8 cellular contexts compared by ENCODE assay signal in genomic region chr7:33243319-33243881, GRCh38.
DNase-seq lines count a peak whose midpoint lies in the region; ATAC-seq and TF ChIP-seq lines count a peak whose summit lies in the region.

No MANE protein-coding gene starts in this region.

- H3K4me1 ChIP-seq in cardiac muscle cell (ENCODE audit: low read depth) (no peaks in the 10 kb centered on the region), tibial nerve (peaks cover 0 to 9% (median 0%) of the 10 kb centered on the region in 4 donors)

- no peak for TF ChIP-seq EP300 in tibial nerve (IDR thresholded peaks at IDR 0.05)

- 47 to 48% methylated on average over 2 of the region's 2 CpGs for WGBS in tibial nerve, 2 donors

- H3K27ac ChIP-seq in cardiac muscle cell (no peak overlapping the region), tibial nerve (no peak overlapping the region)

- ATAC-seq in Right ventricle myocardium inferior (no peak), GM18861 (IDR thresholded peaks at IDR 0.05; ENCODE audit: unreplicated experiment) (no peak), GM21526 (IDR thresholded peaks at IDR 0.05; ENCODE audit: low FRiP score, unreplicated experiment) (no peak)

- H3K9me3 ChIP-seq in cardiac muscle cell (ENCODE audit: low read depth) (no peaks in the 10 kb centered on the region), tibial nerve (no peaks in the 10 kb centered on the region)

- intact Hi-C loops in Right ventricle myocardium inferior (cut with DNase I): loop anchor here (5.0 kb wide), 1 partner anchor 689 kb away; no protein-coding TSS in a partner anchor

- H3K27me3 ChIP-seq in cardiac muscle cell (no peaks in the 10 kb centered on the region), tibial nerve (no peaks in the 10 kb centered on the region)

- DNase-seq in cardiac muscle cell (ENCODE audit: low read depth in 1 of 2, low spot score in 1 of 2): peak; percentile 67 to 78
- DNase-seq in Right ventricle myocardium inferior (ENCODE audit: missing footprints): no peak
- DNase-seq in NCI-H2107 (lab: John Stamatoyannopoulos, UW): peak; percentile 21
- DNase-seq in amniotic epithelial cell (ENCODE audit: low read depth): peak; percentile 53
- peak; percentile 79 for DNase-seq in inferior parietal cortex (ENCODE audit: extremely low spot score)
- DNase-seq in tibial nerve (ENCODE audit: low spot score in 2 of 2): no peak

- H3K36me3 ChIP-seq in cardiac muscle cell (no peaks in the 10 kb centered on the region), tibial nerve (no peaks in the 10 kb centered on the region)

- no peak overlapping the region for H3K4me3 ChIP-seq in cardiac muscle cell
- no peak overlapping the region for H3K4me3 ChIP-seq in tibial nerve

- TF ChIP-seq POLR2A in tibial nerve (IDR thresholded peaks at IDR 0.05): no peak

- TF ChIP-seq CTCF in cardiac muscle cell (IDR thresholded peaks at IDR 0.05; ENCODE audit: low read depth, low read length) (peak; percentile 67), tibial nerve (IDR thresholded peaks at IDR 0.05) (peak; percentile 40 to 69 (median 59))

Comparison
In these comparisons a context has a peak if more than half of its experiments do, and no peak if none do; other contexts are left out.
1. DNase-seq: peak in cardiac muscle cell (2 of 2), NCI-H2107 (single experiment), amniotic epithelial cell (single experiment) and inferior parietal cortex (single experiment); none in Right ventricle myocardium inferior (single experiment) and tibial nerve (0 of 2).